In the genomic region with DNA sequence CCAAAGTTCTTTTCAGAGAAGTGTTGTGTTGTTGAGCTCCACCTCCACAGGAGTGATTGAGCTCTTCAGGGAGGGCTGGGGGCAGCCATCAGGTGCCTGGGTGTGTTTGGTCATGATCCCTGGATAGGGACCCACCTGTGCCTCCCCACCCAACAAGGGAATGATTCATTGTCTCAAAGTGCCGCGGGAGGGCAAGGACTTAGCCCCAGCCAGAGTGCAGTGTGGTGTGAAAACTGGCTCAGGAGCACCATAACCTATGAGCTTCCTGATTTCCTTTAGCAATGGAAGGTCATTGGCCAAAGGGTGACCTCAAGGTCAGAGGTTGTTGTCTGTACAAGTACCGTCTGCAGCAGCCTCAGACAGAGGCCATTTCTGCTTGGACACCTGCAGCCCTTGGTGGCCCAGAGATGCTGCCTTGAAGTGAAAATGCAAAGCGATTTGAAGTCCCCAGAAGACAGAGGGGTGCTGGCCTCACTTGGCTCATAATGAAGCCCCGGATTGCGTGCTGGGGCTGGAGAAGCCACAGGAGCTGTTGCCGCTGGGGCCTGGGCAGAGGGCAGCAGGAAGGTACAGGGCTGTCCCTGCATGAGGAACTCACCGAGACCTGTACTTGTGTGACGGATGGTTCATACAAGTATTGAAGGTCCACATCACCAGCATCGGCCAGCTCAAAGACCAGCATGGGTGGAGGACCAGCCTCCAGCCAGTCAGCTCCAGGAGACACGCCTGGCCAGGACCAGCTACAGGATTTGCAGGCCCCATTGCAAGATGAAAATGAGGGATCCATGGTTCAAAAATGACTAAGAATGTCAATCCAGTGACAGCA, we compare ENCODE assay signal across 1 cellular context.
TF ChIP-seq lines count a peak whose summit lies in the region.

No MANE protein-coding gene starts in this region.

TF ChIP-seq in HepG2, 621 proteins besides CTCF, POLR2A, EP300 and RAD21 (continued from another document):
- TF ChIP-seq HNF4A (CRISPR knock-in tag; IDR thresholded peaks at IDR 0.05) (peak; percentile 60), ZNF572 (CRISPR knock-in tag; IDR thresholded peaks at IDR 0.05) (no peak), ZNF274 (CRISPR knock-in tag; IDR thresholded peaks at IDR 0.05) (peak; percentile 27; the same call in 1 of the 2 replicates), HNF4G (IDR thresholded peaks at IDR 0.05; ENCODE audit: borderline replicate concordance, low read depth, low read length) (0 out of 2 replicates have a peak, but pooled peaks have one; percentile 33), HNF4G (CRISPR knock-in tag; IDR thresholded peaks at IDR 0.05; ENCODE audit: borderline replicate concordance, low read depth) (no peak), MTA1 (CRISPR knock-in tag; IDR thresholded peaks at IDR 0.05; ENCODE audit: borderline replicate concordance) (peak; percentile 62; the same call in 1 of the 2 replicates), NRL (CRISPR knock-in tag; IDR thresholded peaks at IDR 0.05; ENCODE audit: borderline replicate concordance) (0 out of 2 replicates have a peak, but pooled peaks have one; percentile 30), NR2F6 (IDR thresholded peaks at IDR 0.05) (peak; percentile 75), NR2F6 (CRISPR knock-in tag; IDR thresholded peaks at IDR 0.05) (peak; percentile 48; the same call in 1 of the 2 replicates), NR2F1 (CRISPR knock-in tag; IDR thresholded peaks at IDR 0.05) (peak; percentile 36 to 57; a peak in 1 of 4 replicates), RARA (CRISPR knock-in tag; IDR thresholded peaks at IDR 0.05) (0 out of 2 replicates have a peak, but pooled peaks have one; percentile 33)
